25 cellular contexts compared by ENCODE assay signal in genomic region chrX:106742831-106743230, GRCh38. TPM values are rescaled to one million over a fixed set of nuclear protein-coding genes. Genes with fewer than 3 reads are reported as not detected.
DNase-seq lines count a peak whose midpoint lies in the region; ATAC-seq, FAIRE-seq and TF ChIP-seq lines count a peak whose summit lies in the region.
"Had no signal": no experiment of that assay in that cellular context is flagged by ENCODE, and none has a peak within 500 bp of the region (broad histone marks: within the 10 kb centered on the region; RNA-seq: fewer than 3 reads in every experiment).

No MANE protein-coding gene starts in this region.

- no peaks in the 10 kb centered on the region for H3K9me3 Mint-ChIP-seq in HFFc6
- H3K9me3 Mint-ChIP-seq: CD4-positive, alpha-beta memory T cell had no signal

- POLR2A ChIA-PET in PC-3 (lab: Charles Lee; ENCODE audit: unreplicated experiment) = no interaction called here

- no peaks in the 10 kb centered on the region for H4K20me1 ChIP-seq in PC-3 (ENCODE audit: low read length)
- H4K20me1 ChIP-seq: BLaER1 had no signal

- no peak overlapping the region for H3K9ac ChIP-seq in PC-3 (ENCODE audit: low read length)
- H3K9ac ChIP-seq: BLaER1, GM23248 had no signal

- H2AFZ ChIP-seq in PC-3 (ENCODE audit: low read length) = no peak overlapping the region
- H2AFZ ChIP-seq: GM23248 had no signal

- TF ChIP-seq CTCF in PC-3 (conservative IDR thresholded peaks at IDR 0.05; ENCODE audit: low read depth, low read length) = no peak
- TF ChIP-seq CTCF in pancreas (IDR thresholded peaks at IDR 0.05) = no peak
- TF ChIP-seq CTCF in heart right ventricle (IDR thresholded peaks at IDR 0.05) = no peak
- no peak for TF ChIP-seq CTCF in HFFc6 (IDR thresholded peaks at IDR 0.05)

- H3K4me1 ChIP-seq in PC-3 (ENCODE audit: insufficient read depth, low read length) (no peaks in the 10 kb centered on the region), pancreas (no peaks in the 10 kb centered on the region), heart right ventricle (no peaks in the 10 kb centered on the region)
- H3K4me1 ChIP-seq: BLaER1, HAP-1, SJCRH30 had no signal

- ATAC-seq in PC-3 (no peak), pancreas (no peak), heart right ventricle (no peak), HG03045 (IDR thresholded peaks at IDR 0.05; ENCODE audit: unreplicated experiment) (no peak)
- ATAC-seq: HepG2 had no signal

- CTCF ChIA-PET in PC-3 (lab: Charles Lee) = no interaction called here

- H3K27me3 ChIP-seq in PC-3 (ENCODE audit: low read length) = peaks cover 8% of the 10 kb centered on the region
- H3K27me3 ChIP-seq in pancreas = no peaks in the 10 kb centered on the region
- H3K27me3 ChIP-seq in heart right ventricle = peaks cover 0 to 47% (median 0%) of the 10 kb centered on the region in 7 donors
- H3K27me3 ChIP-seq: SJCRH30 had no signal

- H3K27ac ChIP-seq in PC-3 (ENCODE audit: low read length) (no peak overlapping the region), pancreas (no peak overlapping the region), heart right ventricle (no peak overlapping the region)
- H3K27ac ChIP-seq: BLaER1, GM23248, SJCRH30 had no signal

- H3K9me3 ChIP-seq in PC-3 (ENCODE audit: low read length) (no peaks in the 10 kb centered on the region), pancreas (no peaks in the 10 kb centered on the region), heart right ventricle (no peaks in the 10 kb centered on the region)
- H3K9me3 ChIP-seq: BLaER1, HAP-1, SJCRH30 had no signal

- no peak overlapping the region for H3K4me3 ChIP-seq in PC-3 (ENCODE audit: low read length)
- H3K4me3 ChIP-seq in pancreas = no peak overlapping the region
- no peak overlapping the region for H3K4me3 ChIP-seq in heart right ventricle
- H3K4me3 ChIP-seq: BLaER1, GM23248, HAP-1, SJCRH30 had no signal

- no peaks in the 10 kb centered on the region for H3F3A ChIP-seq in PC-3 (ENCODE audit: low read length, unreplicated experiment)

- no peaks in the 10 kb centered on the region for H3K79me2 ChIP-seq in PC-3 (ENCODE audit: low read length)

- DNase-seq in DMS53 (lab: John Stamatoyannopoulos, UW) (peak; percentile 62), PC-3 (peak; percentile 12), pancreas (no peak), NCI-H1092 treated with DMSO at 0.1 percent for 48 hours (lab: John Stamatoyannopoulos, UW) (no peak), heart right ventricle (no peak), HFFc6 (no peak)
- DNase-seq: Calu3; CD4-positive, alpha-beta memory T cell; GM23248; KG1; MV-4-11; NCI-H1417 treated with DMSO at 0.1 percent for 48 hours; NCI-H187 treated with DMSO at 0.1 percent for 48 hours; NCI-H2227 treated with DMSO at 0.1 percent for 48 hours; NCI-H524; NCI-H82; OCI-M1; SJCRH30 had no signal

- H3K4me1 Mint-ChIP-seq in HFFc6 (ENCODE audit: low read depth) = no peaks in the 10 kb centered on the region
- H3K4me1 Mint-ChIP-seq: CD4-positive, alpha-beta memory T cell had no signal

- no peak overlapping the region for H3K4me3 Mint-ChIP-seq in HFFc6
- H3K4me3 Mint-ChIP-seq: CD4-positive, alpha-beta memory T cell had no signal

- H3K9me2 ChIP-seq in PC-3 (replicated peaks; ENCODE audit: low read length) = no peaks in the 10 kb centered on the region

- intact Hi-C loops in PC-3 (cut with micrococcal nuclease) (no loop called here), pancreas (cut with DNase I) (no loop called here), heart right ventricle (cut with DNase I) (no loop called here)

- FAIRE-seq in colon (lab: Jason Lieb, UNC) (peak; percentile 94), pancreas (lab: Jason Lieb, UNC) (peak; percentile 34)
- FAIRE-seq: A204.1 had no signal

- H3K4me2 ChIP-seq in PC-3 (ENCODE audit: low read length) = no peak overlapping the region
- H3K4me2 ChIP-seq: BLaER1 had no signal

- H3K27ac Mint-ChIP-seq in HFFc6 = no peak overlapping the region
- H3K27ac Mint-ChIP-seq: CD4-positive, alpha-beta memory T cell had no signal

- BruUV-seq in PC-3 (replicated peaks; lab: Mats Ljungman, UMichigan) = no TSS peak

- H3K36me3 Mint-ChIP-seq in HFFc6 (ENCODE audit: low read depth) = no peaks in the 10 kb centered on the region
- H3K36me3 Mint-ChIP-seq: CD4-positive, alpha-beta memory T cell had no signal

- H3K36me3 ChIP-seq in PC-3 (ENCODE audit: low read depth, low read length) (no peaks in the 10 kb centered on the region), pancreas (no peaks in the 10 kb centered on the region), heart right ventricle (no peaks in the 10 kb centered on the region)
- H3K36me3 ChIP-seq: BLaER1, HAP-1, SJCRH30 had no signal

- H3K27me3 Mint-ChIP-seq in HFFc6 (ENCODE audit: insufficient read depth) = no peaks in the 10 kb centered on the region; the same call in 1 of the 2 replicates

RNA-seq across cellular contexts. Expression of gene RNF128, which starts 16.3 kb away (rescaled TPM):
- total RNA-seq in PC-3 (2014; rRNA removed) (not detected in 2 replicates), pancreas (10 to 100 TPM in 4 of 6 donors, 1 to 10 TPM in 2; 9.5 to 17.0 (median 12.7) TPM), heart right ventricle (under 1 TPM in 8 of 10 donors, not detected in 2; 0.08 to 0.57 (median 0.27) TPM)
- polyA plus RNA-seq in pancreas (10 to 100 TPM in 1 of 2 donors, 1 to 10 TPM in 1; 5.9 to 19.8 TPM), heart right ventricle (under 1 TPM in 1 of 2 donors, not detected in 1; 0.01 TPM)
- under 1 TPM in 4 of 6 experiments, not detected in 2; 0.07 to 0.14 (median 0.07) TPM for total RNA-seq in HFFc6 (2021; fragmentation: NEBNext Ultra II Directional; extraction: Animal tissue kit (Norgen Biotek cat#: 25700))
- total RNA-seq: G401, SJCRH30 had no signal

RNA-seq across cellular contexts. Expression of gene TBC1D8B, which starts 59.6 kb away (rescaled TPM):
- total RNA-seq in PC-3 (2014; rRNA removed) (1.0 and 1.8 TPM in 2 replicates), pancreas (1 to 10 TPM; 3.8 to 8.9 (median 8.0) TPM), heart right ventricle (1 to 10 TPM in 9 of 10 donors, under 1 TPM in 1; 0.87 to 3.4 (median 2.3) TPM)
- polyA plus RNA-seq in pancreas (1 to 10 TPM; 3.4 to 4.9 TPM), heart right ventricle (1 to 10 TPM; 1.2 to 1.8 TPM)
- 10 to 100 TPM; 14.4 to 18.0 (median 14.7) TPM for total RNA-seq in HFFc6 (2021; fragmentation: NEBNext Ultra II Directional; extraction: Animal tissue kit (Norgen Biotek cat#: 25700))

Comparison
In these comparisons a context has a peak if more than half of its experiments do, and no peak if none do; other contexts are left out.
1. DNase-seq: peak in DMS53 (single experiment) and PC-3 (single experiment); none in pancreas (0 of 6), NCI-H1092 treated with DMSO at 0.1 percent for 48 hours (single experiment), heart right ventricle (0 of 2) and HFFc6 (single experiment).
2. RNA of gene RNF128, which starts 16.3 kb away (total RNA-seq): 9.5 to 17.0 TPM in pancreas; 0.08 to 0.57 TPM in heart right ventricle, 0.07 to 0.14 TPM in HFFc6 and not detected in PC-3; every median in the first group is over 4 times any median in the second.